10 cellular contexts compared by ENCODE assay signal in the genomic region with DNA sequence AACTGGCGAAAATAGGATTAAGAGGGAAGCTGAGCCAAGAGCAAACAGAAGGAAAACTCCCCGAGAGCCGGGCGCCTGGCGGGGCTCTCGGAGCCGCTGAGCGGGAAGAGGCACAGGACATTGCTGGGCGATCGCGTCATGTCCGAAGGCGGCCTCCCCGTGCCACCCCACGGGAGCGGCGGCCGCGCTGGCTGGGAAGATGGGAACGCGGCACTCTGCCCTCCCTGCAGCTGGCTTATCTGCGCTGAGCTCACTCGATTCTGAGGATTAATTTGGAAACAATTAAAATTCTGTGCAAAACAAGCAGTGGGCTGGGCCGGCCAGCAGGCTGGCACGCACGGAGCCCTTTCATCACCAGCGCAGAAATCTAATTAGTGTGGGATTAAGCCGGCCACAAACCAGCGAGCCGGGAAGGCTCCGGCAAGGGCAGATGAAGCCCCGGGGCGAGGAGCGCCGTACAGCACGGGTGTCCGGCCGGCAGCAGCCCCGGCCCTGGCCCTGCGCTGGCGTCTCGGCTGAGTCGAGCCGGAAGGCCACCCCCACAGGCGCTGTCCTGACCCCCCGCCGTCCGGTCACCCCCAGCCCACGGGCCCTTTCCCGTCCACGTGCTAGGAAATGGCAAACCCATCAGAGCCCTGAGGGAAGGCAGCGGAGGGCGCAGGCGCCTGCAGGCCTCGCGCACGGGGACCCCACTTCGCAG. TPM values are rescaled to one million over a fixed set of nuclear protein-coding genes. Genes with fewer than 3 reads are reported as not detected.
DNase-seq lines count a peak whose midpoint lies in the region; ATAC-seq and TF ChIP-seq lines count a peak whose summit lies in the region.
"Had no signal": no experiment of that assay in that cellular context is flagged by ENCODE, and none has a peak within 500 bp of the region (broad histone marks: within the 10 kb centered on the region; RNA-seq: fewer than 3 reads in every experiment).

No MANE protein-coding gene starts in this region.

- H3K27ac Mint-ChIP-seq in nephron: peak overlapping the region; percentile 40 to 77 (median 56)
- no peak overlapping the region for H3K27ac Mint-ChIP-seq in activated T-cell treated with anti-CD3 and anti-CD28 coated beads, Interleukin-2, amount 50 U/mL, for 24 hours

- DNase-seq in AG09309 (ENCODE audit: low read depth): peak; percentile 37
- DNase-seq in NCI-H524 (lab: John Stamatoyannopoulos, UW): peak; percentile 71 to 81
- no peak for DNase-seq in COR-L47 (lab: John Stamatoyannopoulos, UW)
- no peak for DNase-seq in activated T-cell treated with anti-CD3 and anti-CD28 coated beads, Interleukin-2, amount 50 U/mL, for 24 hours
- DNase-seq: effector CD4-positive, alpha-beta T cell had no signal

- no peak for TF ChIP-seq CTCF in AG09309 (IDR thresholded peaks at IDR 0.05; ENCODE audit: control insufficient read depth, insufficient read depth, low read depth, low read length, missing control alignments)
- TF ChIP-seq CTCF in nephron (IDR thresholded peaks at IDR 0.05; ENCODE audit: unreplicated experiment in 3 of 3): no peak

- H3K4me3 Mint-ChIP-seq in nephron: peak overlapping the region; percentile 8 to 50 (median 28)
- no peak overlapping the region for H3K4me3 Mint-ChIP-seq in activated T-cell treated with anti-CD3 and anti-CD28 coated beads, Interleukin-2, amount 50 U/mL, for 24 hours

- peaks cover 27% of the 10 kb centered on the region for H3K4me1 Mint-ChIP-seq in nephron
- no peaks in the 10 kb centered on the region for H3K4me1 Mint-ChIP-seq in activated T-cell treated with anti-CD3 and anti-CD28 coated beads, Interleukin-2, amount 50 U/mL, for 24 hours (ENCODE audit: low read depth)

- ATAC-seq in esophagus mucosa: peak; percentile 30
- no peak for ATAC-seq in GM21576 (IDR thresholded peaks at IDR 0.05; ENCODE audit: unreplicated experiment)
- no peak for ATAC-seq in HG03457 (IDR thresholded peaks at IDR 0.05; ENCODE audit: unreplicated experiment)

- no peaks in the 10 kb centered on the region for H3K36me3 Mint-ChIP-seq in nephron (ENCODE audit: low read depth)
- no peaks in the 10 kb centered on the region for H3K36me3 Mint-ChIP-seq in activated T-cell treated with anti-CD3 and anti-CD28 coated beads, Interleukin-2, amount 50 U/mL, for 24 hours (ENCODE audit: low read depth)

- H3K4me3 ChIP-seq in AG09309 (ENCODE audit: control insufficient read depth, low read depth, low read length): peak overlapping the region; percentile 31
- H3K4me3 ChIP-seq: smooth muscle cell had no signal

- no peaks in the 10 kb centered on the region for H3K9me3 Mint-ChIP-seq in nephron
- no peaks in the 10 kb centered on the region for H3K9me3 Mint-ChIP-seq in activated T-cell treated with anti-CD3 and anti-CD28 coated beads, Interleukin-2, amount 50 U/mL, for 24 hours

- peaks cover 17% of the 10 kb centered on the region for H3K27me3 Mint-ChIP-seq in nephron (ENCODE audit: low read depth)
- no peaks in the 10 kb centered on the region for H3K27me3 Mint-ChIP-seq in activated T-cell treated with anti-CD3 and anti-CD28 coated beads, Interleukin-2, amount 50 U/mL, for 24 hours

RNA-seq across cellular contexts. Expression of gene SOX8, which starts 37.8 kb away (rescaled TPM):
- total RNA-seq in esophagus mucosa: 0.16 TPM

RNA-seq across cellular contexts. Expression of gene LMF1, which starts 48.6 kb away (rescaled TPM):
- total RNA-seq in esophagus mucosa: 11.4 TPM

RNA-seq across cellular contexts. Expression of gene SSTR5, which starts 53.2 kb away (rescaled TPM):
- total RNA-seq in esophagus mucosa: not detected
- total RNA-seq: smooth muscle cell had no signal

Comparison
In these comparisons a context has a peak if more than half of its experiments do, and no peak if none do; other contexts are left out.
1. DNase-seq: peak in AG09309 (single experiment) and NCI-H524 (2 of 2); none in COR-L47 (single experiment) and activated T-cell treated with anti-CD3 and anti-CD28 coated beads, Interleukin-2, amount 50 U/mL, for 24 hours (single experiment).